ENCODE assay signal across 31 cellular contexts in the genomic region with DNA sequence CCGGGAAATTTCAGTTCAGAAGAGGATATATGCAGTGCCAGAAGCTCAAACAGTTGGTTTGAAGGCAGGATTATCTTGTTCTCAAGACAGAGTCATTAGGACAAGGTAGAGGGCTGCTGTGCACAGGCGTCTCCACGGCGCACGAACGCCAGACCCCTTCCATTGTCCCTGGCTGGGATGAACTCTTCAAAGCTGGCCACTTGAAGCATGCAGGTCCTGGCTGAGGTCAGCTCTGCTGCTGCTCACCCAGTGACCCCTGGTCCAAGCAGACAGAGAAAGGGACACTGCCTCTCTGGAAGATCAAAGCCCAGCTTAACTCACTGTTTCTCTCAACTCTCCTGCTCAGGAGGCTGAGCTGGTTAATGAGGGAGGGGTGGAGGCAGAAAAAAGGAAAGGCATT.
DNase-seq lines count a peak whose midpoint lies in the region; ATAC-seq and TF ChIP-seq lines count a peak whose summit lies in the region.
"Had no signal": no experiment of that assay in that cellular context is flagged by ENCODE, and none has a peak within 500 bp of the region (broad histone marks: within the 10 kb centered on the region; RNA-seq: fewer than 3 reads in every experiment).

No MANE protein-coding gene starts in this region.

- DNase-seq in Right ventricle myocardium superior (no peak), left ventricle myocardium inferior (no peak), endodermal cell (peak; percentile 51), type B pancreatic cell (ENCODE audit: extremely low spot score, unreplicated experiment) (no peak), NCI-H1694 treated with DMSO at 0.1 percent for 48 hours (lab: John Stamatoyannopoulos, UW) (no peak), HFFc6 (no peak), NCI-H187 treated with DMSO at 0.1 percent for 48 hours (lab: John Stamatoyannopoulos, UW) (no peak)
- DNase-seq: activated CD4-positive, alpha-beta T cell treated with anti-CD3 and anti-CD28 coated beads for 4 hours; activated CD8-positive, alpha-beta T cell treated with anti-CD3 and anti-CD28 coated beads, Interleukin-2, amount 10 ng/mL, durations not matched to agents 7 days and 5 days; activated effector memory CD4-positive, alpha-beta T cell treated with Interleukin-2 at 50 U/mL for 16 hours; DMS79 treated with DMSO at 0.1 percent for 48 hours; effector CD4-positive, alpha-beta T cell; GF-D8; hippocampal formation; left cardiac atrium; MG63; NCI-H1105; NCI-H2029; NCI-H526 treated with DMSO at 0.1 percent for 48 hours; nucleus accumbens; Peyer's patch; psoas muscle; SIG-M5; stimulated activated naive B cell treated with anti-CD40 and anti-IgM and Interleukin-4, amounts not matched to agents 10 μg/mL and 1 μg/mL and 100 μg/mL, for 72 hours had no signal

- H3K36me3 ChIP-seq in left ventricle myocardium inferior (no peaks in the 10 kb centered on the region), endodermal cell (ENCODE audit: control insufficient read depth, insufficient read depth, low read length) (no peaks in the 10 kb centered on the region)
- H3K36me3 ChIP-seq: breast epithelium, MG63, Peyer's patch, suprapubic skin had no signal

- no peaks in the 10 kb centered on the region for H3K27me3 Mint-ChIP-seq in endodermal cell (ENCODE audit: insufficient read depth)
- peaks cover 5% of the 10 kb centered on the region for H3K27me3 Mint-ChIP-seq in nephron (ENCODE audit: low read depth)
- H3K27me3 Mint-ChIP-seq in type B pancreatic cell: no peaks in the 10 kb centered on the region
- H3K27me3 Mint-ChIP-seq in HFFc6 (ENCODE audit: insufficient read depth): peaks cover 2% of the 10 kb centered on the region

- H3K4me1 Mint-ChIP-seq in endodermal cell: peaks cover 7% of the 10 kb centered on the region
- H3K4me1 Mint-ChIP-seq in nephron: peaks cover 24% of the 10 kb centered on the region
- peaks cover 25% of the 10 kb centered on the region for H3K4me1 Mint-ChIP-seq in type B pancreatic cell (ENCODE audit: unreplicated experiment)
- no peaks in the 10 kb centered on the region for H3K4me1 Mint-ChIP-seq in HFFc6 (ENCODE audit: low read depth)
- H3K4me1 Mint-ChIP-seq: memory B cell; stimulated activated naive B cell treated with anti-CD40 and anti-IgM and Interleukin-4, amounts not matched to agents 10 μg/mL and 1 μg/mL and 100 μg/mL, for 72 hours had no signal

- H3K27ac Mint-ChIP-seq in endodermal cell (no peak overlapping the region), nephron (peak overlapping the region; percentile 51 to 74 (median 62)), type B pancreatic cell (no peak overlapping the region), HFFc6 (no peak overlapping the region)
- H3K27ac Mint-ChIP-seq: activated CD8-positive, alpha-beta T cell treated with anti-CD3 and anti-CD28 coated beads, Interleukin-2, amount 10 ng/mL, durations not matched to agents 7 days and 5 days; activated naive CD4-positive, alpha-beta T cell treated with anti-CD3 and anti-CD28 coated beads, Interleukin-2, amount 50 U/mL, for 72 hours; memory B cell; stimulated activated naive B cell treated with anti-CD40 and anti-IgM and Interleukin-4, amounts not matched to agents 10 μg/mL and 1 μg/mL and 100 μg/mL, for 72 hours; T-helper 2 cell treated with Interferon-gamma antibody and Interleukin-4, amounts not matched to agents 5 μg/mL and 100 μg/mL, for 36 hours had no signal

- H3K4me1 ChIP-seq in left ventricle myocardium inferior (peaks cover 16% of the 10 kb centered on the region), endodermal cell (ENCODE audit: control insufficient read depth, insufficient read depth, low read length) (peaks cover 5% of the 10 kb centered on the region)
- H3K4me1 ChIP-seq: breast epithelium, Peyer's patch, psoas muscle, suprapubic skin had no signal

- TF ChIP-seq CTCF in left ventricle myocardium inferior (IDR thresholded peaks at IDR 0.05; ENCODE audit: borderline replicate concordance) (no peak), endodermal cell (conservative IDR thresholded peaks at IDR 0.05) (no peak), nephron (IDR thresholded peaks at IDR 0.05; ENCODE audit: unreplicated experiment in 3 of 3) (no peak), type B pancreatic cell (conservative IDR thresholded peaks at IDR 0.05) (no peak), HFFc6 (IDR thresholded peaks at IDR 0.05) (no peak)

- WGBS in endodermal cell (ENCODE audit: insufficient coverage in 1 of 2, insufficient read length in 1 of 2), 2 experiments: 81 to 86% methylated on average over 6 of the region's 6 CpGs

- no peak overlapping the region for H3K4me3 Mint-ChIP-seq in endodermal cell
- peak overlapping the region in 2 of 3 experiments; percentile 1 to 24 for H3K4me3 Mint-ChIP-seq in nephron
- H3K4me3 Mint-ChIP-seq in type B pancreatic cell: peak overlapping the region; percentile 37
- H3K4me3 Mint-ChIP-seq in HFFc6: no peak overlapping the region
- H3K4me3 Mint-ChIP-seq: activated CD8-positive, alpha-beta T cell treated with anti-CD3 and anti-CD28 coated beads, Interleukin-2, amount 10 ng/mL, durations not matched to agents 7 days and 5 days; memory B cell; stimulated activated naive B cell treated with anti-CD40 and anti-IgM and Interleukin-4, amounts not matched to agents 10 μg/mL and 1 μg/mL and 100 μg/mL, for 72 hours; T-helper 2 cell treated with Interferon-gamma antibody and Interleukin-4, amounts not matched to agents 5 μg/mL and 100 μg/mL, for 36 hours had no signal

- peak; percentile 27 for ATAC-seq in Right ventricle myocardium superior (ENCODE audit: poor library complexity)
- ATAC-seq: activated CD8-positive, alpha-beta T cell treated with anti-CD3 and anti-CD28 coated beads, Interleukin-2, amount 10 ng/mL, durations not matched to agents 7 days and 5 days; activated naive CD4-positive, alpha-beta T cell treated with anti-CD3 and anti-CD28 coated beads, Interleukin-2, amount 50 U/mL, for 72 hours; left cardiac atrium; psoas muscle; stimulated activated naive B cell treated with anti-CD40 and anti-IgM and Interleukin-4, amounts not matched to agents 10 μg/mL and 1 μg/mL and 100 μg/mL, for 72 hours had no signal

- intact Hi-C loops in Right ventricle myocardium superior (cut with DNase I) (no loop called here), left ventricle myocardium inferior (cut with micrococcal nuclease) (no loop called here)

- H3K9me3 ChIP-seq in left ventricle myocardium inferior (replicated peaks) (no peaks in the 10 kb centered on the region), endodermal cell (ENCODE audit: control insufficient read depth, low read length) (no peaks in the 10 kb centered on the region)
- H3K9me3 ChIP-seq: breast epithelium, MG63, Peyer's patch, psoas muscle, suprapubic skin had no signal

- no peak overlapping the region for H3K9ac ChIP-seq in endodermal cell (ENCODE audit: extremely low read depth, low read length, poor library complexity, severe bottlenecking)
- H3K9ac ChIP-seq: KMS-11 had no signal

- H3K9me3 Mint-ChIP-seq in endodermal cell (no peaks in the 10 kb centered on the region), nephron (no peaks in the 10 kb centered on the region), type B pancreatic cell (no peaks in the 10 kb centered on the region), HFFc6 (no peaks in the 10 kb centered on the region)
- H3K9me3 Mint-ChIP-seq: activated naive CD4-positive, alpha-beta T cell treated with anti-CD3 and anti-CD28 coated beads, Interleukin-2, amount 50 U/mL, for 72 hours; memory B cell; stimulated activated naive B cell treated with anti-CD40 and anti-IgM and Interleukin-4, amounts not matched to agents 10 μg/mL and 1 μg/mL and 100 μg/mL, for 72 hours; T-helper 2 cell treated with Interferon-gamma antibody and Interleukin-4, amounts not matched to agents 5 μg/mL and 100 μg/mL, for 36 hours had no signal

- H3K36me3 Mint-ChIP-seq in endodermal cell (ENCODE audit: low read depth) (no peaks in the 10 kb centered on the region), nephron (ENCODE audit: low read depth) (no peaks in the 10 kb centered on the region), type B pancreatic cell (no peaks in the 10 kb centered on the region), HFFc6 (ENCODE audit: low read depth) (no peaks in the 10 kb centered on the region)
- H3K36me3 Mint-ChIP-seq: activated naive CD4-positive, alpha-beta T cell treated with anti-CD3 and anti-CD28 coated beads, Interleukin-2, amount 50 U/mL, for 72 hours; memory B cell; stimulated activated naive B cell treated with anti-CD40 and anti-IgM and Interleukin-4, amounts not matched to agents 10 μg/mL and 1 μg/mL and 100 μg/mL, for 72 hours had no signal

- H3K4me3 ChIP-seq in left ventricle myocardium inferior (no peak overlapping the region), endodermal cell (ENCODE audit: low read length) (no peak overlapping the region)
- H3K4me3 ChIP-seq: breast epithelium, MG63, Peyer's patch, psoas muscle, suprapubic skin had no signal

- no peak overlapping the region for H3K27ac ChIP-seq in left ventricle myocardium inferior (replicated peaks)
- H3K27ac ChIP-seq in endodermal cell (ENCODE audit: low read depth, low read length): no peak overlapping the region
- H3K27ac ChIP-seq: breast epithelium, KMS-11, Peyer's patch, psoas muscle, suprapubic skin had no signal

- H3K27me3 ChIP-seq in left ventricle myocardium inferior (ENCODE audit: low read depth) (no peaks in the 10 kb centered on the region), endodermal cell (ENCODE audit: control insufficient read depth, insufficient read depth, low read length, poor library complexity, severe bottlenecking) (no peaks in the 10 kb centered on the region)
- H3K27me3 ChIP-seq: breast epithelium, MG63, Peyer's patch had no signal

Comparison
In these comparisons a context has a peak if more than half of its experiments do, and no peak if none do; other contexts are left out.
1. H3K27ac Mint-ChIP-seq: peak in nephron (3 of 3); none in endodermal cell (single experiment), type B pancreatic cell (single experiment) and HFFc6 (single experiment).
2. H3K4me3 Mint-ChIP-seq: peak in nephron (2 of 3) and type B pancreatic cell (single experiment); none in endodermal cell (single experiment) and HFFc6 (single experiment).